In genomic region chr2:53452400-53452799, GRCh38 we compare ENCODE assay signal across 33 cellular contexts.
"Had no signal": no experiment of that assay in that cellular context is flagged by ENCODE, and none has a peak within 500 bp of the region (broad histone marks: within the 10 kb centered on the region; RNA-seq: fewer than 3 reads in every experiment).

No MANE protein-coding gene starts in this region.

- ATAC-seq: activated T-cell treated with anti-CD3 and anti-CD28 coated beads, Interleukin-2, amount 50 U/mL, for 72 hours; left ventricle myocardium superior; naive thymus-derived CD4-positive, alpha-beta T cell; psoas muscle; stimulated activated memory B cell treated with anti-CD40 and anti-IgM and Interleukin-4, amounts not matched to agents 10 μg/mL and 1 μg/mL and 100 μg/mL, for 72 hours had no signal

- H3K4me1 ChIP-seq: colonic mucosa, esophagus squamous epithelium, parathyroid adenoma, psoas muscle, upper lobe of left lung had no signal

- H3K79me2 ChIP-seq: parathyroid adenoma had no signal

- H3K36me3 ChIP-seq: colonic mucosa, esophagus squamous epithelium, heart right ventricle, stomach, thyroid gland, upper lobe of left lung, vagina had no signal

- H3K9ac ChIP-seq: parathyroid adenoma had no signal

- H3K4me1 Mint-ChIP-seq: mesothelial cell of epicardium; naive thymus-derived CD4-positive, alpha-beta T cell; stimulated activated memory B cell treated with anti-CD40 and anti-IgM and Interleukin-4, amounts not matched to agents 10 μg/mL and 1 μg/mL and 100 μg/mL, for 72 hours had no signal

- H3K27me3 Mint-ChIP-seq: activated naive CD8-positive, alpha-beta T cell; stimulated activated memory B cell treated with anti-CD40 and anti-IgM and Interleukin-4, amounts not matched to agents 10 μg/mL and 1 μg/mL and 100 μg/mL, for 72 hours had no signal

- H3K9me3 ChIP-seq: colonic mucosa, esophagus squamous epithelium, heart right ventricle, psoas muscle, stomach, thyroid gland, upper lobe of left lung, vagina had no signal

- DNase-seq: activated CD4-positive, alpha-beta T cell treated with anti-CD3 and anti-CD28 coated beads for 4 hours; activated CD4-positive, alpha-beta T cell treated with anti-CD3 and anti-CD28 coated beads, Interleukin-2, amount 50 U/mL, for 4 hours; activated CD4-positive, CD25-positive, alpha-beta regulatory T cell; activated effector memory CD4-positive, alpha-beta T cell treated with Interleukin-2 at 50 U/mL for 16 hours; activated naive CD4-positive, alpha-beta T cell treated with Interleukin-2 at 50 U/mL for 16 hours; activated T-cell treated with anti-CD3 and anti-CD28 coated beads for 4 hours; activated T-cell treated with anti-CD3 and anti-CD28 coated beads, Interleukin-2, amount 50 U/mL, for 72 hours; anterior cingulate cortex; cerebellar nuclear complex; colonic mucosa; effector CD8-positive, alpha-beta T cell; esophagus squamous epithelium; foreskin melanocyte; heart right ventricle; left ventricle myocardium superior; naive thymus-derived CD4-positive, alpha-beta T cell; occipital lobe; psoas muscle; stimulated activated CD4-positive, alpha-beta T cell treated with anti-CD3 and anti-CD28 coated beads, Interleukin-1b, Interleukin-23, amount 100 ng/mL, for 48 hours; stimulated activated CD4-positive, alpha-beta T cell treated with anti-CD3 and anti-CD28 coated beads, Interleukin-4, amount 100 ng/mL, for 4 hours; stimulated activated CD8-positive, alpha-beta memory T cell treated with anti-CD3 and anti-CD28 coated beads, Interleukin-4, amount 100 ng/mL, for 48 hours; stomach; thyroid gland; upper lobe of left lung had no signal

- H3K4me3 ChIP-seq: colonic mucosa, esophagus squamous epithelium, heart right ventricle, psoas muscle, smooth muscle cell, stomach, thyroid gland, upper lobe of left lung, vagina had no signal

- H3K27ac Mint-ChIP-seq: activated naive CD8-positive, alpha-beta T cell; activated T-cell treated with anti-CD3 and anti-CD28 coated beads, Interleukin-2, amount 50 U/mL, for 72 hours; mesothelial cell of epicardium; naive thymus-derived CD4-positive, alpha-beta T cell; stimulated activated memory B cell treated with anti-CD40 and anti-IgM and Interleukin-4, amounts not matched to agents 10 μg/mL and 1 μg/mL and 100 μg/mL, for 72 hours; T-helper 2 cell treated with Interferon-gamma antibody and Interleukin-4, amounts not matched to agents 5 μg/mL and 100 μg/mL, for 36 hours had no signal

- H3K27ac ChIP-seq: colonic mucosa, epithelial cell of prostate, esophagus squamous epithelium, heart right ventricle, parathyroid adenoma, psoas muscle, stomach, upper lobe of left lung, vagina had no signal

- H3K36me3 Mint-ChIP-seq: activated naive CD8-positive, alpha-beta T cell; mesothelial cell of epicardium; naive thymus-derived CD4-positive, alpha-beta T cell; stimulated activated memory B cell treated with anti-CD40 and anti-IgM and Interleukin-4, amounts not matched to agents 10 μg/mL and 1 μg/mL and 100 μg/mL, for 72 hours had no signal

- H3K4me3 Mint-ChIP-seq: activated naive CD8-positive, alpha-beta T cell; activated T-cell treated with anti-CD3 and anti-CD28 coated beads, Interleukin-2, amount 50 U/mL, for 72 hours; mesothelial cell of epicardium; naive thymus-derived CD4-positive, alpha-beta T cell; neural crest cell; stimulated activated memory B cell treated with anti-CD40 and anti-IgM and Interleukin-4, amounts not matched to agents 10 μg/mL and 1 μg/mL and 100 μg/mL, for 72 hours; T-helper 2 cell treated with Interferon-gamma antibody and Interleukin-4, amounts not matched to agents 5 μg/mL and 100 μg/mL, for 36 hours had no signal

- H3K27me3 ChIP-seq: colonic mucosa, esophagus squamous epithelium, heart right ventricle, stomach, thyroid gland, upper lobe of left lung, vagina had no signal
